Comparison of ENCODE assay signal across 8 cellular contexts in the genomic region with DNA sequence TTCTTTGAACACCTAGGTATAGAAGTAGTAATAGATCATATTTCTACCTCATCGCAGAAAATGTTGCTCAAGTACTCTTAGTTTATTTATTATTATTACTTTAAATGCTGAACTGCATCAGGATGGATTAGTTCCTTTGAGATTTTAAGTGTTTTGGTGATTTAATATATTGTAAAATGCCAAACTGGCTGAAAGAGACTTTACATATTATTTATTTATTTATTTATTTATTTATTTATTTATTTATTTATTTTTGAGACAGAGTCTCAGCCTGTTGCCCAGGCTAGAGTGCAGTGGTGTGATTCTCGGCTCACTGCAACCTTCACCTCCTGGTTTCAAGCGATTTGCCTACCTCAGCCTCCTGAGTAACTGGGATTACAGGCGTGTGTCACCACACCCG.
"Had no signal": no experiment of that assay in that cellular context is flagged by ENCODE, and none has a peak within 500 bp of the region (broad histone marks: within the 10 kb centered on the region; RNA-seq: fewer than 3 reads in every experiment).

No MANE protein-coding gene starts in this region.

- DNase-seq: GDM1, GF-D8 had no signal

- H3K4me3 ChIP-seq: GM12878 had no signal

- ATAC-seq: GM12878 had no signal

- FAIRE-seq: G401.6, GM12878, GM12891, GM12892, GM18507, GM19239 had no signal
